11 cellular contexts compared by ENCODE assay signal in the genomic region with DNA sequence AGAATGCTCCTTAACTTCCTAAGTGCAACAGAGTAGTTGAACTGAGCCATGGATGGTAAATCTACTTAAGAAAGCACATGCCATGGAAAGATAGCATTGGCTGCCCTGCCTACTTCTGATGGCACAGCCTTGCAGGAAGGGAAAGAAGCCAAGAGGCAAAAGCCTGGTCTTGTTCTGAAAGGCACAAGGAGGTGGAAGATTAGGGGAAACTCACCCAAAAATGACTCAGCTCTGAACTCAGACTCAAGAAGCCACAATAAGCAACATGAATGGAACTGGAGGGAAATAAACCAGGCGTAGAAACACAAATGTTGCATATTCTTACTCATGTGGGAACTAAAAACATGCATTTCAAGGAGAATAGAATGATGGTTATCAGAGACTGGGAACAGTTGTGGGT. TPM values are rescaled to one million over a fixed set of nuclear protein-coding genes. Genes with fewer than 3 reads are reported as not detected.
DNase-seq lines count a peak whose midpoint lies in the region; ATAC-seq, FAIRE-seq and TF ChIP-seq lines count a peak whose summit lies in the region.
"Had no signal": no experiment of that assay in that cellular context is flagged by ENCODE, and none has a peak within 500 bp of the region (broad histone marks: within the 10 kb centered on the region; RNA-seq: fewer than 3 reads in every experiment).

No MANE protein-coding gene starts in this region.

- no peak for FAIRE-seq in GM12892 (lab: Jason Lieb, UNC)

- peaks cover 12% of the 10 kb centered on the region for H3K4me1 Mint-ChIP-seq in activated CD4-positive, alpha-beta memory T cell treated with anti-CD3 and anti-CD28 coated beads for 36 hours (ENCODE audit: low read depth)
- peaks cover 17% of the 10 kb centered on the region for H3K4me1 Mint-ChIP-seq in activated CD4-positive, alpha-beta memory T cell treated with anti-CD3 and anti-CD28 coated beads, Interleukin-2, amount 10 ng/mL, durations not matched to agents 7 days and 5 days
- peaks cover 25% of the 10 kb centered on the region for H3K4me1 Mint-ChIP-seq in stimulated activated naive CD8-positive, alpha-beta T cell treated with anti-CD3 and anti-CD28 coated beads, Interleukin-15, Interleukin-2, amounts not matched to agents 100 ng/mL and 50 ng/mL, for 24 hours (ENCODE audit: low read depth)
- H3K4me1 Mint-ChIP-seq: immature natural killer cell had no signal

- no peak for TF ChIP-seq CTCF in GM10266 (IDR thresholded peaks at IDR 0.05; ENCODE audit: control insufficient read depth, insufficient read depth, low read depth, missing control alignments)

- POLR2A ChIA-PET in activated CD4-positive, alpha-beta memory T cell treated with anti-CD3 and anti-CD28 coated beads for 36 hours (lab: Charles Lee): no interaction called here
- POLR2A ChIA-PET in activated CD4-positive, alpha-beta memory T cell treated with anti-CD3 and anti-CD28 coated beads, Interleukin-2, amount 10 ng/mL, durations not matched to agents 7 days and 5 days (lab: Charles Lee): interaction anchor here (1.3 kb wide), 1 partner anchor 68 kb away, joined by 6 read pairs; no protein-coding TSS in a partner anchor

- intact Hi-C loops in activated CD4-positive, alpha-beta memory T cell treated with anti-CD3 and anti-CD28 coated beads for 36 hours (cut with micrococcal nuclease): loop anchor here (10.0 kb wide), 1 partner anchor 232 kb away; no protein-coding TSS in a partner anchor

- no peak for TF ChIP-seq POLR2A in GM12892 (IDR thresholded peaks at IDR 0.05; ENCODE audit: low read depth, low read length)

- CTCF ChIA-PET in activated CD4-positive, alpha-beta memory T cell treated with anti-CD3 and anti-CD28 coated beads for 36 hours (lab: Charles Lee): no interaction called here
- CTCF ChIA-PET in activated CD4-positive, alpha-beta memory T cell treated with anti-CD3 and anti-CD28 coated beads, Interleukin-2, amount 10 ng/mL, durations not matched to agents 7 days and 5 days (lab: Charles Lee): interaction anchor here (1.2 to 1.5 kb wide), 2 partner anchors 22 to 103 kb away, joined by 3 to 4 read pairs; no protein-coding TSS in a partner anchor

- DNase-seq in activated CD4-positive, alpha-beta memory T cell treated with anti-CD3 and anti-CD28 coated beads for 36 hours: peak; percentile 17
- DNase-seq in activated CD4-positive, alpha-beta memory T cell treated with anti-CD3 and anti-CD28 coated beads, Interleukin-2, amount 10 ng/mL, durations not matched to agents 7 days and 5 days: no peak
- peak; percentile 49 for DNase-seq in LHCN-M2 (ENCODE audit: low read depth)
- DNase-seq in GM12892 (ENCODE audit: insufficient read length): no peak
- no peak for DNase-seq in NCI-H345 (lab: John Stamatoyannopoulos, UW)
- no peak for DNase-seq in GM10266 (ENCODE audit: extremely low spot score)
- DNase-seq: cortex of kidney, immature natural killer cell had no signal

- no peak overlapping the region for H3K4me3 Mint-ChIP-seq in activated CD4-positive, alpha-beta memory T cell treated with anti-CD3 and anti-CD28 coated beads for 36 hours
- H3K4me3 Mint-ChIP-seq in activated CD4-positive, alpha-beta memory T cell treated with anti-CD3 and anti-CD28 coated beads, Interleukin-2, amount 10 ng/mL, durations not matched to agents 7 days and 5 days: no peak overlapping the region
- no peak overlapping the region for H3K4me3 Mint-ChIP-seq in stimulated activated naive CD8-positive, alpha-beta T cell treated with anti-CD3 and anti-CD28 coated beads, Interleukin-15, Interleukin-2, amounts not matched to agents 100 ng/mL and 50 ng/mL, for 24 hours
- H3K4me3 Mint-ChIP-seq: immature natural killer cell had no signal

- H3K27me3 Mint-ChIP-seq in activated CD4-positive, alpha-beta memory T cell treated with anti-CD3 and anti-CD28 coated beads for 36 hours: peaks cover 23% of the 10 kb centered on the region
- peaks cover 25% of the 10 kb centered on the region for H3K27me3 Mint-ChIP-seq in activated CD4-positive, alpha-beta memory T cell treated with anti-CD3 and anti-CD28 coated beads, Interleukin-2, amount 10 ng/mL, durations not matched to agents 7 days and 5 days
- no peaks in the 10 kb centered on the region for H3K27me3 Mint-ChIP-seq in stimulated activated naive CD8-positive, alpha-beta T cell treated with anti-CD3 and anti-CD28 coated beads, Interleukin-15, Interleukin-2, amounts not matched to agents 100 ng/mL and 50 ng/mL, for 24 hours

- peaks cover 3% of the 10 kb centered on the region for H3K36me3 Mint-ChIP-seq in activated CD4-positive, alpha-beta memory T cell treated with anti-CD3 and anti-CD28 coated beads for 36 hours
- H3K36me3 Mint-ChIP-seq in activated CD4-positive, alpha-beta memory T cell treated with anti-CD3 and anti-CD28 coated beads, Interleukin-2, amount 10 ng/mL, durations not matched to agents 7 days and 5 days (ENCODE audit: low read depth): peaks cover 3% of the 10 kb centered on the region
- H3K36me3 Mint-ChIP-seq in stimulated activated naive CD8-positive, alpha-beta T cell treated with anti-CD3 and anti-CD28 coated beads, Interleukin-15, Interleukin-2, amounts not matched to agents 100 ng/mL and 50 ng/mL, for 24 hours (ENCODE audit: low read depth): no peaks in the 10 kb centered on the region
- H3K36me3 Mint-ChIP-seq: immature natural killer cell had no signal

- H3K27ac Mint-ChIP-seq in activated CD4-positive, alpha-beta memory T cell treated with anti-CD3 and anti-CD28 coated beads for 36 hours: peak overlapping the region; percentile 21
- no peak overlapping the region for H3K27ac Mint-ChIP-seq in activated CD4-positive, alpha-beta memory T cell treated with anti-CD3 and anti-CD28 coated beads, Interleukin-2, amount 10 ng/mL, durations not matched to agents 7 days and 5 days
- peak overlapping the region; percentile 83 for H3K27ac Mint-ChIP-seq in stimulated activated naive CD8-positive, alpha-beta T cell treated with anti-CD3 and anti-CD28 coated beads, Interleukin-15, Interleukin-2, amounts not matched to agents 100 ng/mL and 50 ng/mL, for 24 hours
- H3K27ac Mint-ChIP-seq: immature natural killer cell, progenitor cell of endocrine pancreas had no signal

- peaks cover 3% of the 10 kb centered on the region for H3K9me3 Mint-ChIP-seq in activated CD4-positive, alpha-beta memory T cell treated with anti-CD3 and anti-CD28 coated beads for 36 hours
- peaks cover 3% of the 10 kb centered on the region for H3K9me3 Mint-ChIP-seq in activated CD4-positive, alpha-beta memory T cell treated with anti-CD3 and anti-CD28 coated beads, Interleukin-2, amount 10 ng/mL, durations not matched to agents 7 days and 5 days
- peaks cover 4% of the 10 kb centered on the region for H3K9me3 Mint-ChIP-seq in stimulated activated naive CD8-positive, alpha-beta T cell treated with anti-CD3 and anti-CD28 coated beads, Interleukin-15, Interleukin-2, amounts not matched to agents 100 ng/mL and 50 ng/mL, for 24 hours

- peak; percentile 58 for ATAC-seq in HG02623 (IDR thresholded peaks at IDR 0.05; ENCODE audit: unreplicated experiment)

RNA-seq across cellular contexts. Expression of a gene that starts 20.8 kb away (rescaled TPM):
- 1 to 10 TPM; 1.1 to 1.3 TPM for total RNA-seq in activated CD4-positive, alpha-beta memory T cell treated with anti-CD3 and anti-CD28 coated beads for 36 hours
- 1 to 10 TPM; 6.8 to 7.5 TPM for total RNA-seq in activated CD4-positive, alpha-beta memory T cell treated with anti-CD3 and anti-CD28 coated beads, Interleukin-2, amount 10 ng/mL, durations not matched to agents 7 days and 5 days
- not detected in 2 replicates for total RNA-seq in LHCN-M2 (2014; rRNA removed)
- polyA plus RNA-seq in LHCN-M2 (2012): not detected
- 28.2 TPM for polyA plus RNA-seq in GM12892 (2012; ENCODE audit: missing spikeins)

RNA-seq across cellular contexts. Expression of a gene that starts 37.8 kb away (rescaled TPM):
- not detected for total RNA-seq in activated CD4-positive, alpha-beta memory T cell treated with anti-CD3 and anti-CD28 coated beads for 36 hours
- total RNA-seq in activated CD4-positive, alpha-beta memory T cell treated with anti-CD3 and anti-CD28 coated beads, Interleukin-2, amount 10 ng/mL, durations not matched to agents 7 days and 5 days: not detected
- not detected in 2 replicates for total RNA-seq in LHCN-M2 (2014; rRNA removed)
- not detected for polyA plus RNA-seq in LHCN-M2 (2012)
- not detected for polyA plus RNA-seq in GM12892 (2012; ENCODE audit: missing spikeins)
- polyA plus RNA-seq: immature natural killer cell had no signal

Comparison
In these comparisons a context has a peak if more than half of its experiments do, and no peak if none do; other contexts are left out.
1. DNase-seq: peak in activated CD4-positive, alpha-beta memory T cell treated with anti-CD3 and anti-CD28 coated beads for 36 hours (single experiment) and LHCN-M2 (single experiment); none in activated CD4-positive, alpha-beta memory T cell treated with anti-CD3 and anti-CD28 coated beads, Interleukin-2, amount 10 ng/mL, durations not matched to agents 7 days and 5 days (single experiment), GM12892 (single experiment), NCI-H345 (single experiment) and GM10266 (single experiment).